In genomic region chr14:66359500-66359899, GRCh38 we compare ENCODE assay signal across 8 cellular contexts.
DNase-seq lines count a peak whose midpoint lies in the region; ATAC-seq, FAIRE-seq and TF ChIP-seq lines count a peak whose summit lies in the region.

No MANE protein-coding gene starts in this region.

- no peak for FAIRE-seq in GM12878 (lab: Jason Lieb, UNC)

- H3K27ac ChIP-seq in GM12878 (ENCODE audit: control insufficient read depth, insufficient read depth) (no peak overlapping the region), upper lobe of right lung (no peak overlapping the region)

- no peak for TF ChIP-seq EP300 in GM12878 (IDR thresholded peaks at IDR 0.05; ENCODE audit: borderline replicate concordance in 1 of 2, control insufficient read depth in 1 of 2, low read depth in 2 of 2, low read length in 2 of 2)

- RAD21 ChIA-PET in GM12878 (lab: Charles Lee; ENCODE audit: unreplicated experiment), result interaction anchor here (0.5 to 4.1 kb wide), 30 partner anchors 9 to 1344 kb away, joined by 3 to 76 read pairs (median 3); partner anchors contain the start of gene GPHN

- H3K79me2 ChIP-seq in GM12878 (ENCODE audit: control insufficient read depth, insufficient read depth, low read length), result no peaks in the 10 kb centered on the region

- peak; percentile 97 for TF ChIP-seq RAD21 in GM12878 (IDR thresholded peaks at IDR 0.05; ENCODE audit: insufficient read depth, low read depth, low read length)

- H4K20me1 ChIP-seq in GM12878 (ENCODE audit: control insufficient read depth, insufficient read depth), result no peaks in the 10 kb centered on the region

- in situ Hi-C loops in GM12878 (cut with MboI), result no loop called here

- no peak for TF ChIP-seq POLR2A in GM12878 (IDR thresholded peaks at IDR 0.05; ENCODE audit: low read depth, low read length)

- DNase-seq in DMS 273 treated with DMSO at 0.1 percent for 48 hours (lab: John Stamatoyannopoulos, UW), result peak; percentile 20
- DNase-seq in H7, result peak; percentile 26
- peak; percentile 76 for DNase-seq in NCI-H345 treated with DMSO at 0.1 percent for 48 hours (lab: John Stamatoyannopoulos, UW; ENCODE audit: unreplicated experiment)
- peak; percentile 15 for DNase-seq in GM12878 (ENCODE audit: low read depth, low spot score)
- DNase-seq in kidney epithelial cell (ENCODE audit: low read depth), result peak; percentile 18
- DNase-seq in upper lobe of right lung, result no peak

- TF ChIP-seq CTCF in GM12878 (IDR thresholded peaks at IDR 0.05 in 2 of 3, conservative IDR thresholded peaks at IDR 0.05 in 1 of 3; ENCODE audit: control insufficient read depth in 2 of 3, extremely low read depth in 1 of 3, insufficient read depth in 1 of 3, low read depth in 3 of 3, low read length in 3 of 3) (peak; percentile 21 to 66 (median 53); a peak in 5 of 6 replicates), kidney epithelial cell (IDR thresholded peaks at IDR 0.05; ENCODE audit: insufficient read depth, low read length, poor library complexity, severe bottlenecking) (peak; percentile 46), upper lobe of right lung (IDR thresholded peaks at IDR 0.05) (peak; percentile 74)

- ATAC-seq in GM12878 (peak; percentile 24; the same call in 2 of the 3 replicates), upper lobe of right lung (peak; percentile 50), GM21515 (IDR thresholded peaks at IDR 0.05; ENCODE audit: unreplicated experiment) (no peak), HG02981 (IDR thresholded peaks at IDR 0.05; ENCODE audit: unreplicated experiment) (no peak)

- no peak overlapping the region for H3K4me2 ChIP-seq in GM12878 (ENCODE audit: control insufficient read depth, insufficient read depth)

- POLR2A ChIA-PET in GM12878 (lab: Charles Lee), result interaction anchor here (0.5 to 0.7 kb wide), 3 partner anchors 20 to 958 kb away, joined by 3 to 4 read pairs (median 3); no protein-coding TSS in a partner anchor

- WGBS in GM12878 (ENCODE audit: insufficient coverage, insufficient replicate concordance, low lambda C conversion rate, missing lambda C conversion rate), result 0% methylated on average over 3 of the region's 3 CpGs

- no peaks in the 10 kb centered on the region for H3K36me3 ChIP-seq in H7 (replicated peaks; ENCODE audit: control insufficient read depth, insufficient read depth, low read length)
- no peaks in the 10 kb centered on the region for H3K36me3 ChIP-seq in GM12878 (ENCODE audit: control insufficient read depth in 2 of 2, insufficient read depth in 2 of 2, low read length in 1 of 2)
- no peaks in the 10 kb centered on the region for H3K36me3 ChIP-seq in kidney epithelial cell (ENCODE audit: control insufficient read depth, insufficient read depth, low read length)
- H3K36me3 ChIP-seq in upper lobe of right lung, result no peaks in the 10 kb centered on the region

- intact Hi-C loops in GM12878 (cut with micrococcal nuclease; ENCODE audit: unreplicated experiment), result loop anchor here (1.0 kb wide), 2 partner anchors 36 to 44 kb away; no protein-coding TSS in a partner anchor
- intact Hi-C loops in upper lobe of right lung (cut with DNase I), result no loop called here

- no peak overlapping the region for H2AFZ ChIP-seq in GM12878 (ENCODE audit: control insufficient read depth, low read depth, low read length)

- no peak overlapping the region for H3K9ac ChIP-seq in GM12878 (ENCODE audit: control insufficient read depth, insufficient read depth, low read length)

- H3K4me3 ChIP-seq in H7 (ENCODE audit: insufficient read depth, low read depth, low read length) (no peak overlapping the region), GM12878 (no peak overlapping the region), kidney epithelial cell (ENCODE audit: low read depth, low read length) (no peak overlapping the region), upper lobe of right lung (no peak overlapping the region)

- CTCF ChIA-PET in GM12878 (lab: Yijun Ruan, JAX), result interaction anchor here (0.6 to 6.2 kb wide), 57 partner anchors 8 to 1770 kb away, joined by 3 to 119 read pairs (median 4); partner anchors contain the start of gene ATP6V1D

- H3K27me3 ChIP-seq in H7 (ENCODE audit: control insufficient read depth, insufficient read depth, low read length) (no peaks in the 10 kb centered on the region; the same call in none of the 2 replicates), GM12878 (replicated peaks in 1 of 2; ENCODE audit: control insufficient read depth in 2 of 2, insufficient read depth in 2 of 2, low read length in 1 of 2) (no peaks in the 10 kb centered on the region), kidney epithelial cell (ENCODE audit: control insufficient read depth, insufficient read depth, low read length) (peaks cover 2% of the 10 kb centered on the region), upper lobe of right lung (no peaks in the 10 kb centered on the region)

- SMC1A ChIA-PET in GM12878 (lab: Charles Lee; ENCODE audit: uncharacterized antibody, unreplicated experiment), result interaction anchor here (0.5 to 4.9 kb wide), 27 partner anchors 9 to 1066 kb away, joined by 3 to 55 read pairs (median 4); no protein-coding TSS in a partner anchor

- H3K4me1 ChIP-seq in GM12878 (ENCODE audit: control insufficient read depth, insufficient read depth, low read length), result no peaks in the 10 kb centered on the region
- no peaks in the 10 kb centered on the region for H3K4me1 ChIP-seq in upper lobe of right lung

- BruUV-seq in GM12878 (replicated peaks; lab: Mats Ljungman, UMichigan), result no TSS peak

- no peaks in the 10 kb centered on the region for H3K9me3 ChIP-seq in GM12878 (replicated peaks; ENCODE audit: control insufficient read depth, insufficient read depth, low read length)
- no peaks in the 10 kb centered on the region for H3K9me3 ChIP-seq in upper lobe of right lung

TF ChIP-seq in GM12878, 131 proteins besides CTCF, POLR2A, EP300 and RAD21:
- peak; percentile 82 for TF ChIP-seq SMC3 (IDR thresholded peaks at IDR 0.05; ENCODE audit: borderline replicate concordance, low read length)
- TF ChIP-seq STAT3 (IDR thresholded peaks at IDR 0.05; ENCODE audit: low read depth, low read length), result no peak
- TF ChIP-seq RUNX3 (IDR thresholded peaks at IDR 0.05; ENCODE audit: low read length), result peak; percentile 22; the same call in 1 of the 2 replicates
- TF ChIP-seq RBBP5 (conservative IDR thresholded peaks at IDR 0.05), result no peak
- TF ChIP-seq ZNF384 (IDR thresholded peaks at IDR 0.05; ENCODE audit: borderline replicate concordance, low read depth, low read length), result peak; percentile 99
- TF ChIP-seq TCF7 (IDR thresholded peaks at IDR 0.05; ENCODE audit: borderline replicate concordance), result peak; percentile 76
- no peak for TF ChIP-seq PKNOX1 (IDR thresholded peaks at IDR 0.05)

Comparison
In these comparisons a context has a peak if more than half of its experiments do, and no peak if none do; other contexts are left out.
1. ATAC-seq: peak in GM12878 (single experiment) and upper lobe of right lung (single experiment); none in GM21515 (single experiment) and HG02981 (single experiment).
2. Peak in every context shown above with its lines, with median percentiles within 50 percentile points of each other: CTCF ChIP-seq.